Comparison of ENCODE assay signal across 25 cellular contexts in genomic region chr6:123497025-123497424, GRCh38.
"Had no signal": no experiment of that assay in that cellular context is flagged by ENCODE, and none has a peak within 500 bp of the region (broad histone marks: within the 10 kb centered on the region; RNA-seq: fewer than 3 reads in every experiment).

No MANE protein-coding gene starts in this region.

- ATAC-seq: effector memory CD8-positive, alpha-beta T cell; esophagus mucosa; foreskin keratinocyte; gastroesophageal sphincter; heart left ventricle; heart right ventricle had no signal

- H3K4me3 Mint-ChIP-seq: dendritic cell treated with granulocyte-macrophage colony-stimulating factor and Interleukin-4, amounts not matched to agents 40 ng/mL and 50 ng/mL, for 4 days; effector memory CD8-positive, alpha-beta T cell; endodermal cell had no signal

- H3K27ac ChIP-seq: colonic mucosa, coronary artery, dorsolateral prefrontal cortex, epithelial cell of prostate, esophagus muscularis mucosa, esophagus squamous epithelium, foreskin keratinocyte, gastroesophageal sphincter, heart left ventricle, heart right ventricle, hepatocyte had no signal

- H3K27ac Mint-ChIP-seq: dendritic cell treated with granulocyte-macrophage colony-stimulating factor and Interleukin-4, amounts not matched to agents 40 ng/mL and 50 ng/mL, for 4 days; effector memory CD8-positive, alpha-beta T cell; endodermal cell had no signal

- H3K9me3 Mint-ChIP-seq: dendritic cell treated with granulocyte-macrophage colony-stimulating factor and Interleukin-4, amounts not matched to agents 40 ng/mL and 50 ng/mL, for 4 days; effector memory CD8-positive, alpha-beta T cell; endodermal cell had no signal

- H3K4me3 ChIP-seq: colonic mucosa, coronary artery, dorsolateral prefrontal cortex, esophagus muscularis mucosa, esophagus squamous epithelium, gastroesophageal sphincter, heart left ventricle, heart right ventricle, hepatocyte had no signal

- H3K27me3 Mint-ChIP-seq: dendritic cell treated with granulocyte-macrophage colony-stimulating factor and Interleukin-4, amounts not matched to agents 40 ng/mL and 50 ng/mL, for 4 days; effector memory CD8-positive, alpha-beta T cell had no signal

- H3K9me3 ChIP-seq: colonic mucosa, esophagus muscularis mucosa, esophagus squamous epithelium, gastroesophageal sphincter, heart left ventricle, heart right ventricle had no signal

- H3K4me1 ChIP-seq: colonic mucosa, esophagus muscularis mucosa, esophagus squamous epithelium, foreskin keratinocyte, gastroesophageal sphincter, heart left ventricle, heart right ventricle had no signal

- H2AFZ ChIP-seq: hepatocyte had no signal

- H3K4me2 ChIP-seq: hepatocyte had no signal

- H3K79me2 ChIP-seq: hepatocyte had no signal

- H3K36me3 ChIP-seq: colonic mucosa, esophagus muscularis mucosa, esophagus squamous epithelium, gastroesophageal sphincter, heart right ventricle had no signal

- DNase-seq: colonic mucosa; cortex of kidney; dermis blood vessel endothelial cell; dorsolateral prefrontal cortex; effector CD4-positive, alpha-beta T cell; effector CD8-positive, alpha-beta T cell; effector memory CD4-positive, alpha-beta T cell; effector memory CD8-positive, alpha-beta T cell; endodermal cell; erythroblast; esophagus squamous epithelium; foreskin fibroblast; foreskin keratinocyte; foreskin melanocyte; glutamatergic neuron; head of caudate nucleus; heart left ventricle; heart right ventricle had no signal

- H3K27me3 ChIP-seq: colonic mucosa, dorsolateral prefrontal cortex, esophagus muscularis mucosa, esophagus squamous epithelium, foreskin keratinocyte, gastroesophageal sphincter, heart left ventricle, heart right ventricle, hepatocyte had no signal
